In the genomic region with DNA sequence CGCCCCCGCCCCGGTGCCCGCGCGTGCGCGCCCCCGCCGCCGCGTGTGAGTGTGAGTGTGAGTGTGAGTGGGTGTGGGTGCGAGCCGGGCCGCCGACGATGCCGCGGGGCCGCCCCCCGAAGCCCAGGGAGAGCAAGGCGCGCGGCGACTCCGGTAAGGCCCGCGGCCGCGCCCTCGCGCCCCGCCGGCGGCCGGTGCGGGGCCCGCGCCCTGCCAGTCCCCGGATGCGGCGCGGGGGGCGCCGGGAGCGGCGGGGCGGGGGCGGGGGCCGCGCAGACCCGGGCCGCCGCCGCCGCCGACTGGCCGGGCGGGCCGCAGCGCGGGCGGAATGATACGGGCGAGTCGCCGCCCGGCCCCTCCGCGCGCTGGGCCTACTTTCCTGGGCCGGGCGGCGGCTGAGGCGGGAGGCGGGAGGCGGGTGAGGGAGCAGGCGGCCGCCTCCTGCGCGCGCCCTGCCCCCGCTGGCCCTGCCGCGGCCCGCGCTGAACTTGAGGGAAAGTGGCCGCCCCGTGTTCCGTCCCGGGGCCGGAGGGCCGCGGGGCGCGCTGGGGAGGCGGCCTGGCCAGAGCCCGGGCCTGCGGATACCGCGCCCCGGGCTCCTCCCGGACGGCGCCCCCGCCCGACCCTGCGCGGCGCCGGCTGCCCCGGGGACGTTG, we compare ENCODE assay signal across 8 cellular contexts.
DNase-seq lines count a peak whose midpoint lies in the region; ATAC-seq and TF ChIP-seq lines count a peak whose summit lies in the region.

ZNF236 (plus strand) TSS at position 48 of the 656 bp plus-strand sequence; CDS start at position 99, 51 bp downstream.

- peak within 1 kb of the TSS; percentile 78 for H3K4me3 ChIP-seq in AG09309 (ENCODE audit: control insufficient read depth, low read depth, low read length)

- H3K4me1 Mint-ChIP-seq in memory B cell = peaks cover 38% of the 10 kb centered on the region

- DNase-seq in AG09309 (ENCODE audit: low read depth) (peak; percentile 41), NCI-H446 treated with DMSO at 0.1 percent for 48 hours (lab: John Stamatoyannopoulos, UW) (peak; percentile 34), memory B cell (ENCODE audit: low spot score in 2 of 2) (peak; percentile 84 to 85)
- DNase-seq in activated CD8-positive, alpha-beta memory T cell treated with anti-CD3 and anti-CD28 coated beads for 24 hours = peak; percentile 88
- DNase-seq in effector CD8-positive, alpha-beta T cell (lab: John Stamatoyannopoulos, UW) = peak; percentile 43
- DNase-seq in stimulated activated CD8-positive, alpha-beta memory T cell treated with anti-CD3 and anti-CD28 coated beads, Interleukin-12 subunit alpha, Interleukin-12 subunit beta, amount 100 ng/mL, for 4 hours (ENCODE audit: low read depth) = peak; percentile 61

- TF ChIP-seq CTCF in AG09309 (IDR thresholded peaks at IDR 0.05; ENCODE audit: control insufficient read depth, insufficient read depth, low read depth, low read length, missing control alignments) = no peak

- no peaks in the 10 kb centered on the region for H3K27me3 Mint-ChIP-seq in memory B cell

- H3K27ac Mint-ChIP-seq in memory B cell = peak within 1 kb of the TSS; percentile 91

- H3K36me3 Mint-ChIP-seq in memory B cell = no peaks in the 10 kb centered on the region

- ATAC-seq in GM18861 (IDR thresholded peaks at IDR 0.05; ENCODE audit: unreplicated experiment) (peak; percentile 29), HG03066 (IDR thresholded peaks at IDR 0.05; ENCODE audit: low read depth, unreplicated experiment) (peak; percentile 33), memory B cell (ENCODE audit: low read depth) (peak; percentile 64)

- no peaks in the 10 kb centered on the region for H3K9me3 Mint-ChIP-seq in memory B cell

- H3K4me3 Mint-ChIP-seq in memory B cell = peak within 1 kb of the TSS; percentile 91

Comparison
In these comparisons a context has a peak if more than half of its experiments do, and no peak if none do; other contexts are left out.
1. Peak in every context shown above with its lines: DNase-seq, ATAC-seq and H3K4me3 ChIP-seq.
2. DNase-seq: peak in every context shown above with its lines; median percentile 88 in activated CD8-positive, alpha-beta memory T cell treated with anti-CD3 and anti-CD28 coated beads for 24 hours; 84 in memory B cell; 61 in stimulated activated CD8-positive, alpha-beta memory T cell treated with anti-CD3 and anti-CD28 coated beads, Interleukin-12 subunit alpha, Interleukin-12 subunit beta, amount 100 ng/mL, for 4 hours; 43 in effector CD8-positive, alpha-beta T cell; 41 in AG09309; 34 in NCI-H446 treated with DMSO at 0.1 percent for 48 hours.